Comparison of ENCODE assay signal across 2 cellular contexts in genomic region chr21:15986277-15986676, GRCh38.
TF ChIP-seq lines count a peak whose summit lies in the region.

No MANE protein-coding gene starts in this region.

TF ChIP-seq in HEK293T, 16 proteins besides CTCF, POLR2A, EP300 and RAD21 (continued from another document):
- no peak for TF ChIP-seq L3MBTL2 (conservative IDR thresholded peaks at IDR 0.05)
- TF ChIP-seq ARNT (IDR thresholded peaks at IDR 0.05), result no peak
- TF ChIP-seq NFRKB (IDR thresholded peaks at IDR 0.05), result no peak
TF ChIP-seq in HEK293T: peak in this region for 3.

TF ChIP-seq in H1, 55 proteins besides CTCF, POLR2A, EP300 and RAD21 (continued from another document):
- no peak for TF ChIP-seq JUN (IDR thresholded peaks at IDR 0.05; ENCODE audit: low read depth, low read length)
- no peak for TF ChIP-seq CHD1 (IDR thresholded peaks at IDR 0.05; ENCODE audit: low read depth, low read length)
- TF ChIP-seq GTF2F1 (IDR thresholded peaks at IDR 0.05; ENCODE audit: borderline replicate concordance, low read depth, low read length), result no peak
- TF ChIP-seq HDAC2 (IDR thresholded peaks at IDR 0.05; ENCODE audit: borderline replicate concordance in 1 of 2, low read depth in 2 of 2, low read length in 2 of 2), result no peak
